Comparison of ENCODE assay signal across 1 cellular context in the genomic region with DNA sequence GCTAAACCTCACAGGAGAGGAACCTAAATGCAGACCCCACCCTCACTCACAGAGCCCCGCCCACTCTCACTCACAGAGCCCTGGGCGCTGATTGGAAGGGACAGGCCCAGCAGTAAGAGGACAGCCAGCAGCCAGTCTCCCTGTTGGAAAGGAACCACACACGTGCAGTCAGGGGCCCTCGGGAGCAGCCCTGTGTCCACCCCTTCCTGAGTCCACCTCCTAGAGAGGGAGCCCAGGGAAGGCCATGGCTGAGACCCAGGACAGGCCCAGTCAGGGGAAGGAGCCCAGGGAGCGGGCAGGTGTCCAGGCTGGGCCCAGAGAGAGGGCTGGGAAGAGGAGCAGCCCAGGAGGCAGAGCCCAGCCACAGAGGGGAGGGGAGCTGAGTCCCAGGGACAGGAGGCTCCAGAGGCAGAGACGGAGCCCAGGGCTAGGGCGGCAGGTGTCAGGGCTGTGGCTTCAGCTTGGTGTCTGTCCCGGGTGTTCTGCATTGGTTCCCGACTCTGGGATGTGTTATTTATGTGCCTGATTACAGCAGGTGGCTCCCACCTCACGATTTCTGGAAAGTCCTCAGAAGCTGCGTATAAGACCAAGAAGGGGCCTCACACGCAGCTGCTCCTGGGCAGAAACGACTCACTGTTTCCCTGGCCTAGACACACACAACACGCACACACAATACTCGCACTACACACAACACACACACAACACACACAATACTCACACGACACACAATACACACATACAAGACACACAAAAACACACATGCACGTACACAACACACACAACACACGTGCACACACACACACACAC.
A peak's percentile ranks its signal among the peaks of the same experiment; 100 is the strongest.
TF ChIP-seq lines count a peak whose summit lies in the region.

No MANE protein-coding gene starts in this region.

TF ChIP-seq in GM23338, 12 proteins besides CTCF, POLR2A, EP300 and RAD21:
- peak; percentile 55; the same call in 1 of the 2 replicates for TF ChIP-seq POLR2AphosphoS5 (IDR thresholded peaks at IDR 0.05; ENCODE audit: low read depth)
- TF ChIP-seq, protein P1, sequence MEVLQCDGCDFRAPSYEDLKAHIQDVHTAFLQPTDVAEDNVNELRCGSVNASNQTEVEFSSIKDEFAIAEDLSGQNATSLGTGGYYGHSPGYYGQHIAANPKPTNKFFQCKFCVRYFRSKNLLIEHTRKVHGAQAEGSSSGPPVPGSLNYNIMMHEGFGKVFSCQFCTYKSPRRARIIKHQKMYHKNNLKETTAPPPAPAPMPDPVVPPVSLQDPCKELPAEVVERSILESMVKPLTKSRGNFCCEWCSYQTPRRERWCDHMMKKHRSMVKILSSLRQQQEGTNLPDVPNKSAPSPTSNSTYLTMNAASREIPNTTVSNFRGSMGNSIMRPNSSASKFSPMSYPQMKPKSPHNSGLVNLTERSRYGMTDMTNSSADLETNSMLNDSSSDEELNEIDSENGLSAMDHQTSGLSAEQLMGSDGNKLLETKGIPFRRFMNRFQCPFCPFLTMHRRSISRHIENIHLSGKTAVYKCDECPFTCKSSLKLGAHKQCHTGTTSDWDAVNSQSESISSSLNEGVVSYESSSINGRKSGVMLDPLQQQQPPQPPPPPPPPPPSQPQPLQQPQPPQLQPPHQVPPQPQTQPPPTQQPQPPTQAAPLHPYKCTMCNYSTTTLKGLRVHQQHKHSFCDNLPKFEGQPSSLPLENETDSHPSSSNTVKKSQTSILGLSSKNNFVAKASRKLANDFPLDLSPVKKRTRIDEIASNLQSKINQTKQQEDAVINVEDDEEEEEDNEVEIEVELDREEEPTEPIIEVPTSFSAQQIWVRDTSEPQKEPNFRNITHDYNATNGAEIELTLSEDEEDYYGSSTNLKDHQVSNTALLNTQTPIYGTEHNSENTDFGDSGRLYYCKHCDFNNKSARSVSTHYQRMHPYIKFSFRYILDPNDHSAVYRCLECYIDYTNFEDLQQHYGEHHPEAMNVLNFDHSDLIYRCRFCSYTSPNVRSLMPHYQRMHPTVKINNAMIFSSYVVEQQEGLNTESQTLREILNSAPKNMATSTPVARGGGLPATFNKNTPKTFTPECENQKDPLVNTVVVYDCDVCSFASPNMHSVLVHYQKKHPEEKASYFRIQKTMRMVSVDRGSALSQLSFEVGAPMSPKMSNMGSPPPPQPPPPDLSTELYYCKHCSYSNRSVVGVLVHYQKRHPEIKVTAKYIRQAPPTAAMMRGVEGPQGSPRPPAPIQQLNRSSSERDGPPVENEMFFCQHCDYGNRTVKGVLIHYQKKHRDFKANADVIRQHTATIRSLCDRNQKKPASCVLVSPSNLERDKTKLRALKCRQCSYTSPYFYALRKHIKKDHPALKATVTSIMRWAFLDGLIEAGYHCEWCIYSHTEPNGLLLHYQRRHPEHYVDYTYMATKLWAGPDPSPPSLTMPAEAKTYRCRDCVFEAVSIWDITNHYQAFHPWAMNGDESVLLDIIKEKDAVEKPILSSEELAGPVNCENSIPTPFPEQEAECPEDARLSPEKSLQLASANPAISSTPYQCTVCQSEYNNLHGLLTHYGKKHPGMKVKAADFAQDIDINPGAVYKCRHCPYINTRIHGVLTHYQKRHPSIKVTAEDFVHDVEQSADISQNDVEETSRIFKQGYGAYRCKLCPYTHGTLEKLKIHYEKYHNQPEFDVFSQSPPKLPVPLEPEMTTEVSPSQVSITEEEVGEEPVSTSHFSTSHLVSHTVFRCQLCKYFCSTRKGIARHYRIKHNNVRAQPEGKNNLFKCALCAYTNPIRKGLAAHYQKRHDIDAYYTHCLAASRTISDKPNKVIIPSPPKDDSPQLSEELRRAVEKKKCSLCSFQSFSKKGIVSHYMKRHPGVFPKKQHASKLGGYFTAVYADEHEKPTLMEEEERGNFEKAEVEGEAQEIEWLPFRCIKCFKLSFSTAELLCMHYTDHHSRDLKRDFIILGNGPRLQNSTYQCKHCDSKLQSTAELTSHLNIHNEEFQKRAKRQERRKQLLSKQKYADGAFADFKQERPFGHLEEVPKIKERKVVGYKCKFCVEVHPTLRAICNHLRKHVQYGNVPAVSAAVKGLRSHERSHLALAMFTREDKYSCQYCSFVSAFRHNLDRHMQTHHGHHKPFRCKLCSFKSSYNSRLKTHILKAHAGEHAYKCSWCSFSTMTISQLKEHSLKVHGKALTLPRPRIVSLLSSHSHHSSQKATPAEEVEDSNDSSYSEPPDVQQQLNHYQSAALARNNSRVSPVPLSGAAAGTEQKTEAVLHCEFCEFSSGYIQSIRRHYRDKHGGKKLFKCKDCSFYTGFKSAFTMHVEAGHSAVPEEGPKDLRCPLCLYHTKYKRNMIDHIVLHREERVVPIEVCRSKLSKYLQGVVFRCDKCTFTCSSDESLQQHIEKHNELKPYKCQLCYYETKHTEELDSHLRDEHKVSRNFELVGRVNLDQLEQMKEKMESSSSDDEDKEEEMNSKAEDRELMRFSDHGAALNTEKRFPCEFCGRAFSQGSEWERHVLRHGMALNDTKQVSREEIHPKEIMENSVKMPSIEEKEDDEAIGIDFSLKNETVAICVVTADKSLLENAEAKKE (CRISPR knock-in tag; IDR thresholded peaks at IDR 0.05), result no peak
TF ChIP-seq in GM23338: peak in this region for 1.
